In the genomic region with DNA sequence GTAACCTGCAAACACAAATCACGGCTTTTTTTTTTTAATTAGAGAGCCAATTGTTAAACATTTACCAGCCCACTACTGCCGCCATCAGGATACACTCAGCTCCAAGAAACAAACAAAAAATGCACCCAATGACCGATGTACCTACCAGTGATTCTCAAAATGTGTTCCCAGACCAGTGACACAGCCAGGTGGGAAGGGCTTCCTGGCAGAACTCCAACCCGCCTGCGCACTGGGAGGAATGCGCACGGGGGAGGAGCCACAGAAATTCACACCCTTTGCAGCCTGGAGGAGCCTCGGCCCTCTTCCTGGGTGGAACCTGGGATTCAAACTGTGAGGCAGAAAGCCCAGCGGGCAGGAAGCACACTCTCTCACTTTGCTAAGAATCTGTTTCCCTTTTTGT, we compare ENCODE assay signal across 14 cellular contexts.
DNase-seq lines count a peak whose midpoint lies in the region; ATAC-seq and TF ChIP-seq lines count a peak whose summit lies in the region.
"Had no signal": no experiment of that assay in that cellular context is flagged by ENCODE, and none has a peak within 500 bp of the region (broad histone marks: within the 10 kb centered on the region; RNA-seq: fewer than 3 reads in every experiment).

No MANE protein-coding gene starts in this region.

- intact Hi-C loops in upper lobe of right lung (cut with DNase I): no loop called here

- H3K4me1 ChIP-seq in upper lobe of right lung: peaks cover 8% of the 10 kb centered on the region
- H3K4me1 ChIP-seq: esophagus squamous epithelium, parathyroid adenoma, tibial artery had no signal

- no peak overlapping the region for H3K4me3 ChIP-seq in upper lobe of right lung
- H3K4me3 ChIP-seq: esophagus squamous epithelium, tibial artery had no signal

- no peak for TF ChIP-seq CTCF in upper lobe of right lung (IDR thresholded peaks at IDR 0.05)

- H3K27me3 ChIP-seq in upper lobe of right lung: no peaks in the 10 kb centered on the region
- H3K27me3 ChIP-seq: esophagus squamous epithelium, tibial artery had no signal

- H3K27ac ChIP-seq in upper lobe of right lung (peak overlapping the region; percentile 72), substantia nigra (ENCODE audit: low read depth, low read length, poor library complexity, severe bottlenecking) (no peak overlapping the region)
- H3K27ac ChIP-seq: esophagus squamous epithelium, parathyroid adenoma, tibial artery had no signal

- ATAC-seq in SK-N-SH treated with all-trans-retinoic acid at 6 μM for 48 hours (peak; percentile 6; the same call in 2 of the 3 replicates), upper lobe of right lung (peak; percentile 90)

- no peaks in the 10 kb centered on the region for H3K9me3 ChIP-seq in upper lobe of right lung
- H3K9me3 ChIP-seq: esophagus squamous epithelium, tibial artery had no signal

- no peaks in the 10 kb centered on the region for H3K36me3 ChIP-seq in upper lobe of right lung
- H3K36me3 ChIP-seq: esophagus squamous epithelium, tibial artery had no signal

- DNase-seq in NCI-H748 (lab: John Stamatoyannopoulos, UW; ENCODE audit: unreplicated experiment) (peak; percentile 16), NCI-H748 treated with DMSO at 0.1 percent for 48 hours (lab: John Stamatoyannopoulos, UW) (no peak), islet precursor cell (peak; percentile 71), upper lobe of right lung (peak; percentile 87), substantia nigra (lab: John Stamatoyannopoulos, UW) (no peak), SIG-M5 treated with dmso at 0.1 percent for 504 hours (lab: John Stamatoyannopoulos, UW; ENCODE audit: unreplicated experiment) (no peak), pons (ENCODE audit: low spot score) (no peak)
- DNase-seq: activated CD4-positive, alpha-beta T cell treated with anti-CD3 and anti-CD28 coated beads for 1 hour; esophagus squamous epithelium; KG1; stimulated activated CD4-positive, alpha-beta T cell treated with anti-CD3 and anti-CD28 coated beads, Interleukin-15, amount 100 ng/mL, for 24 hours; tibial artery had no signal

TF ChIP-seq in SK-N-SH treated with all-trans-retinoic acid at 6 μM for 48 hours, 23 proteins besides CTCF, POLR2A, EP300 and RAD21:
- no peak for TF ChIP-seq ZNF565 (CRISPR knock-in tag; conservative IDR thresholded peaks at IDR 0.05; ENCODE audit: low read depth)
- no peak for TF ChIP-seq RARB (CRISPR knock-in tag; IDR thresholded peaks at IDR 0.05)
- no peak for TF ChIP-seq ZNF70 (CRISPR knock-in tag; IDR thresholded peaks at IDR 0.05)
- no peak for TF ChIP-seq GLIS3 (CRISPR knock-in tag; IDR thresholded peaks at IDR 0.05)
- no peak for TF ChIP-seq TSHZ2 (CRISPR knock-in tag; IDR thresholded peaks at IDR 0.05)
- no peak for TF ChIP-seq OSR1 (CRISPR knock-in tag; IDR thresholded peaks at IDR 0.05)
- no peak for TF ChIP-seq ZFP30 (CRISPR knock-in tag; IDR thresholded peaks at IDR 0.05)
- no peak for TF ChIP-seq ZFP3 (CRISPR knock-in tag; IDR thresholded peaks at IDR 0.05)
- TF ChIP-seq, protein P1, sequence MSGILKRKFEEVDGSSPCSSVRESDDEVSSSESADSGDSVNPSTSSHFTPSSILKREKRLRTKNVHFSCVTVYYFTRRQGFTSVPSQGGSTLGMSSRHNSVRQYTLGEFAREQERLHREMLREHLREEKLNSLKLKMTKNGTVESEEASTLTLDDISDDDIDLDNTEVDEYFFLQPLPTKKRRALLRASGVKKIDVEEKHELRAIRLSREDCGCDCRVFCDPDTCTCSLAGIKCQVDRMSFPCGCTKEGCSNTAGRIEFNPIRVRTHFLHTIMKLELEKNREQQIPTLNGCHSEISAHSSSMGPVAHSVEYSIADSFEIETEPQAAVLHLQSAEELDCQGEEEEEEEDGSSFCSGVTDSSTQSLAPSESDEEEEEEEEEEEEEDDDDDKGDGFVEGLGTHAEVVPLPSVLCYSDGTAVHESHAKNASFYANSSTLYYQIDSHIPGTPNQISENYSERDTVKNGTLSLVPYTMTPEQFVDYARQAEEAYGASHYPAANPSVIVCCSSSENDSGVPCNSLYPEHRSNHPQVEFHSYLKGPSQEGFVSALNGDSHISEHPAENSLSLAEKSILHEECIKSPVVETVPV (CRISPR knock-in tag; IDR thresholded peaks at IDR 0.05): no peak
- no peak for TF ChIP-seq CSDC2 (CRISPR knock-in tag; IDR thresholded peaks at IDR 0.05)
- no peak for TF ChIP-seq TCF4 (CRISPR knock-in tag; IDR thresholded peaks at IDR 0.05; ENCODE audit: borderline replicate concordance)
- TF ChIP-seq ESRRG (CRISPR knock-in tag; IDR thresholded peaks at IDR 0.05): no peak
- TF ChIP-seq CREB5 (CRISPR knock-in tag; IDR thresholded peaks at IDR 0.05; ENCODE audit: low read depth): no peak
- TF ChIP-seq, protein P2, sequence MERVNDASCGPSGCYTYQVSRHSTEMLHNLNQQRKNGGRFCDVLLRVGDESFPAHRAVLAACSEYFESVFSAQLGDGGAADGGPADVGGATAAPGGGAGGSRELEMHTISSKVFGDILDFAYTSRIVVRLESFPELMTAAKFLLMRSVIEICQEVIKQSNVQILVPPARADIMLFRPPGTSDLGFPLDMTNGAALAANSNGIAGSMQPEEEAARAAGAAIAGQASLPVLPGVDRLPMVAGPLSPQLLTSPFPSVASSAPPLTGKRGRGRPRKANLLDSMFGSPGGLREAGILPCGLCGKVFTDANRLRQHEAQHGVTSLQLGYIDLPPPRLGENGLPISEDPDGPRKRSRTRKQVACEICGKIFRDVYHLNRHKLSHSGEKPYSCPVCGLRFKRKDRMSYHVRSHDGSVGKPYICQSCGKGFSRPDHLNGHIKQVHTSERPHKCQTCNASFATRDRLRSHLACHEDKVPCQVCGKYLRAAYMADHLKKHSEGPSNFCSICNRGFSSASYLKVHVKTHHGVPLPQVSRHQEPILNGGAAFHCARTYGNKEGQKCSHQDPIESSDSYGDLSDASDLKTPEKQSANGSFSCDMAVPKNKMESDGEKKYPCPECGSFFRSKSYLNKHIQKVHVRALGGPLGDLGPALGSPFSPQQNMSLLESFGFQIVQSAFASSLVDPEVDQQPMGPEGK (CRISPR knock-in tag; IDR thresholded peaks at IDR 0.05; ENCODE audit: borderline replicate concordance): no peak
- no peak for TF ChIP-seq BACH2 (CRISPR knock-in tag; IDR thresholded peaks at IDR 0.05; ENCODE audit: borderline replicate concordance)
- TF ChIP-seq POU6F1 (CRISPR knock-in tag; IDR thresholded peaks at IDR 0.05; ENCODE audit: borderline replicate concordance, low read depth): no peak

Comparison
In these comparisons a context has a peak if more than half of its experiments do, and no peak if none do; other contexts are left out.
1. DNase-seq: peak in NCI-H748 (single experiment), islet precursor cell (single experiment) and upper lobe of right lung (single experiment); none in NCI-H748 treated with DMSO at 0.1 percent for 48 hours (single experiment), substantia nigra (0 of 49), SIG-M5 treated with dmso at 0.1 percent for 504 hours (single experiment) and pons (single experiment).